Comparison of ENCODE assay signal across 14 cellular contexts in the genomic region with DNA sequence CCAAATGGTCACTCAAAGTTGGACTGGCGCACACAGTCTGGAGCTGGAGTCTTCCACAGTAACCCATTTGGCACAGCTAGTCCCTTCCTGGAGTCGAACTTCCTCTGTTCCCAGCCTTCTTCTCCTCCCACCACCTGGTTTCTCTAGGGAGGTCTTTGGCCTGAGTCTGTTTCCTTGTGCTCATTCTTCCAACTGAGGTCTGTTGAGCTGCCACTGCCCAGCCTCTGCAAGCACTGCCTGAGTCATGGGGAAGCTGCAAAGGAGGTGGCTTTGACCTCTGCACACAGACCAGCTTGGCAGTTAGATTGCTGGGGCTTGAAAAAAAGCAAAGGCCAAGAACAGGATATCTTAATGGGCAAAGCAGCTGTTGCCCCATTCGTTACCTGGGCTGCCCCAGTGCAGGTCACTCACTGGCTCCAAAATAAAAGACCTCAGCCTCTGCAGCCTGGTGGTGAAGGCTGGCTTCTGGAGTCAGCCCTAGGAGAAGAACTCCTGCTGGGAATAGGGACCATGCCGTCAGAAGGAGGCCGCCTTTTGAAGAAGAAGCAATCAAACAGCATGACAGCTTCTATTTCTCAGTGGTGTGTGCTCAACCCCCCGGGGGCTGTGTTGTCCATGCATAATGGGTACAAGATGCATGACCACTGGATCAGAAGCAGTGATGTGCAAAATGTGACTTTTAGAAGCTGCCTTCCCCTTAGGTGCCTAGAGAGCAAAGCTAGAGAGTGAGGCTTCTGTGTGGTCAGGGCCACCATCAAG. TPM values are rescaled to one million over a fixed set of nuclear protein-coding genes. Genes with fewer than 3 reads are reported as not detected.
DNase-seq lines count a peak whose midpoint lies in the region; ATAC-seq and TF ChIP-seq lines count a peak whose summit lies in the region.
"Had no signal": no experiment of that assay in that cellular context is flagged by ENCODE, and none has a peak within 500 bp of the region (broad histone marks: within the 10 kb centered on the region; RNA-seq: fewer than 3 reads in every experiment).

No MANE protein-coding gene starts in this region.

- intact Hi-C loops in left lung (cut with DNase I): loop anchor here in 1 of 2 donors (10.0 kb wide), 1 partner anchor 213 kb away; no protein-coding TSS in a partner anchor

- no peak overlapping the region for H2AFZ ChIP-seq in smooth muscle cell (ENCODE audit: low read depth)

- no peak for TF ChIP-seq CTCF in endothelial cell (IDR thresholded peaks at IDR 0.05; ENCODE audit: unreplicated experiment)
- TF ChIP-seq CTCF in left lung (IDR thresholded peaks at IDR 0.05): no peak
- TF ChIP-seq CTCF in smooth muscle cell (IDR thresholded peaks at IDR 0.05; ENCODE audit: borderline replicate concordance, insufficient read depth, poor library complexity, severe bottlenecking): no peak

- peaks cover 0 to 13% of the 10 kb centered on the region in 2 donors for H3K4me1 ChIP-seq in left lung
- H3K4me1 ChIP-seq in smooth muscle cell (ENCODE audit: low read depth): peaks cover 10% of the 10 kb centered on the region

- peaks cover 18% of the 10 kb centered on the region for H3K4me1 Mint-ChIP-seq in endothelial cell (ENCODE audit: unreplicated experiment)

- H3F3A ChIP-seq in smooth muscle cell (ENCODE audit: low read depth): no peaks in the 10 kb centered on the region

- H3K9me3 ChIP-seq in left lung: no peaks in the 10 kb centered on the region
- no peaks in the 10 kb centered on the region for H3K9me3 ChIP-seq in smooth muscle cell (replicated peaks; ENCODE audit: low read depth)

- ATAC-seq in left lung (no peak), HG02938 (IDR thresholded peaks at IDR 0.05; ENCODE audit: unreplicated experiment) (no peak)

- H3K27me3 Mint-ChIP-seq in endothelial cell (ENCODE audit: unreplicated experiment): peaks cover 11% of the 10 kb centered on the region

- no peaks in the 10 kb centered on the region for H4K20me1 ChIP-seq in smooth muscle cell (ENCODE audit: low read depth)

- peaks cover 15 to 47% of the 10 kb centered on the region in 2 donors for H3K27me3 ChIP-seq in left lung
- peaks cover 9% of the 10 kb centered on the region for H3K27me3 ChIP-seq in smooth muscle cell (ENCODE audit: low read depth)

- H3K4me3 ChIP-seq in left lung: peak overlapping the region; percentile 2 to 45
- no peak overlapping the region for H3K4me3 ChIP-seq in smooth muscle cell
- H3K4me3 ChIP-seq: SK-N-MC had no signal

- peak overlapping the region; percentile 7 for H3K4me3 Mint-ChIP-seq in endothelial cell (ENCODE audit: unreplicated experiment)
- H3K4me3 Mint-ChIP-seq: HFFc6 had no signal

- H3K4me2 ChIP-seq in smooth muscle cell: peak overlapping the region; percentile 87

- H3K36me3 ChIP-seq in left lung: no peaks in the 10 kb centered on the region
- H3K36me3 ChIP-seq in smooth muscle cell (ENCODE audit: low read depth): no peaks in the 10 kb centered on the region

- DNase-seq in M059J (ENCODE audit: low read depth) (peak; percentile 78), endothelial cell (ENCODE audit: low spot score) (no peak), left lung (no peak), smooth muscle cell (lab: John Stamatoyannopoulos, UW; ENCODE audit: unreplicated experiment) (no peak), NCI-H748 (lab: John Stamatoyannopoulos, UW; ENCODE audit: unreplicated experiment) (no peak)
- no peak for DNase-seq in stimulated activated CD8-positive, alpha-beta memory T cell treated with anti-CD3 and anti-CD28 coated beads, Interleukin-4, amount 100 ng/mL, for 48 hours
- DNase-seq in effector CD8-positive, alpha-beta T cell (lab: John Stamatoyannopoulos, UW): no peak
- DNase-seq: activated CD4-positive, CD25-positive, alpha-beta regulatory T cell; CD8-positive, alpha-beta memory T cell; HFFc6; NCI-H1092; NCI-H524 had no signal

- WGBS in smooth muscle cell (ENCODE audit: low lambda C conversion rate): 81% methylated on average over 6 of the region's 6 CpGs

- no peak overlapping the region for H3K27ac Mint-ChIP-seq in endothelial cell (ENCODE audit: unreplicated experiment)
- H3K27ac Mint-ChIP-seq: CD8-positive, alpha-beta memory T cell; HFFc6 had no signal

- H3K9ac ChIP-seq in smooth muscle cell (ENCODE audit: low read depth): no peak overlapping the region

- peaks cover 7% of the 10 kb centered on the region for H3K79me2 ChIP-seq in smooth muscle cell (ENCODE audit: low read depth)

- H3K27ac ChIP-seq in left lung: peak overlapping the region in 1 of 2 donors; percentile 26
- H3K27ac ChIP-seq in smooth muscle cell (ENCODE audit: low read depth): no peak overlapping the region
- H3K27ac ChIP-seq: SK-N-MC had no signal

- H3K9me3 Mint-ChIP-seq in endothelial cell (ENCODE audit: unreplicated experiment): no peaks in the 10 kb centered on the region
- H3K9me3 Mint-ChIP-seq: CD8-positive, alpha-beta memory T cell; HFFc6 had no signal

- no peaks in the 10 kb centered on the region for H3K36me3 Mint-ChIP-seq in endothelial cell (ENCODE audit: low read depth, unreplicated experiment)
- H3K36me3 Mint-ChIP-seq: CD8-positive, alpha-beta memory T cell had no signal

RNA-seq across cellular contexts. Expression of a gene that starts 3.0 kb away (rescaled TPM):
- 6.9 and 10.9 TPM in 2 replicates for total RNA-seq in M059J (2014; rRNA removed; shearing (Covaris generic))
- total RNA-seq in endothelial cell (ENCODE audit: unreplicated experiment) (4.9 TPM), left lung (10 to 100 TPM; 11.8 to 13.5 TPM), smooth muscle cell (3.4 and 5.3 TPM in 2 replicates)
- 0.65 and 1.4 TPM in 2 replicates for polyA plus RNA-seq in smooth muscle cell
- total RNA-seq: CD8-positive, alpha-beta memory T cell had no signal
- polyA plus RNA-seq: CD8-positive, alpha-beta memory T cell had no signal

RNA-seq across cellular contexts. Expression of a gene that starts 23.0 kb away (rescaled TPM):
- not detected in 2 replicates for total RNA-seq in M059J (2014; rRNA removed; shearing (Covaris generic))
- 0.31 TPM for total RNA-seq in endothelial cell (ENCODE audit: unreplicated experiment)
- total RNA-seq in left lung: 10 to 100 TPM in 1 of 2 donors, 1 to 10 TPM in 1; 1.2 to 48.5 TPM
- total RNA-seq in smooth muscle cell: not detected in 2 replicates
- polyA plus RNA-seq in smooth muscle cell: 0.21 TPM in 1 of 2 replicates, not detected in the other
- total RNA-seq: CD8-positive, alpha-beta memory T cell; HFFc6 had no signal
- polyA plus RNA-seq: CD8-positive, alpha-beta memory T cell had no signal
